19 cellular contexts compared by ENCODE assay signal in genomic region chr6:120260713-120261112, GRCh38.
DNase-seq lines count a peak whose midpoint lies in the region; ATAC-seq and TF ChIP-seq lines count a peak whose summit lies in the region.
"Had no signal": no experiment of that assay in that cellular context is flagged by ENCODE, and none has a peak within 500 bp of the region (broad histone marks: within the 10 kb centered on the region; RNA-seq: fewer than 3 reads in every experiment).

No MANE protein-coding gene starts in this region.

- H3K9ac ChIP-seq in SK-N-MC (ENCODE audit: insufficient read length) = no peak overlapping the region
- H3K9ac ChIP-seq: BLaER1 had no signal

- H3K27me3 Mint-ChIP-seq in type B pancreatic cell = no peaks in the 10 kb centered on the region
- H3K27me3 Mint-ChIP-seq: CD4-positive, alpha-beta memory T cell; CD4-positive, CD25-positive, alpha-beta regulatory T cell had no signal

- intact Hi-C loops in Right ventricle myocardium inferior (cut with DNase I) (no loop called here), heart left ventricle (cut with DNase I) (no loop called here), left ventricle myocardium superior (cut with micrococcal nuclease) (no loop called here), left cardiac atrium (cut with DNase I) (no loop called here), esophagus muscularis mucosa (cut with DNase I) (no loop called here)

- no peak overlapping the region for H3K27ac Mint-ChIP-seq in type B pancreatic cell
- H3K27ac Mint-ChIP-seq: CD14-positive monocyte; CD4-positive, alpha-beta memory T cell; CD4-positive, CD25-positive, alpha-beta regulatory T cell; CD8-positive, alpha-beta memory T cell had no signal

- no peak overlapping the region for H3K4me3 ChIP-seq in heart left ventricle
- no peak overlapping the region for H3K4me3 ChIP-seq in SK-N-MC
- no peak overlapping the region for H3K4me3 ChIP-seq in esophagus muscularis mucosa
- H3K4me3 ChIP-seq: A549, BLaER1 had no signal

- H3K9me3 Mint-ChIP-seq in type B pancreatic cell = no peaks in the 10 kb centered on the region

- no peak overlapping the region for H3K4me3 Mint-ChIP-seq in type B pancreatic cell
- H3K4me3 Mint-ChIP-seq: CD14-positive monocyte; CD4-positive, alpha-beta memory T cell; CD4-positive, CD25-positive, alpha-beta regulatory T cell; CD8-positive, alpha-beta memory T cell had no signal

- TF ChIP-seq EP300 in esophagus muscularis mucosa (IDR thresholded peaks at IDR 0.05) = no peak

- H3K27me3 ChIP-seq in heart left ventricle (no peaks in the 10 kb centered on the region), esophagus muscularis mucosa (no peaks in the 10 kb centered on the region)
- H3K27me3 ChIP-seq: BE2C, BLaER1 had no signal

- no peaks in the 10 kb centered on the region for H3K4me1 Mint-ChIP-seq in type B pancreatic cell (ENCODE audit: unreplicated experiment)
- H3K4me1 Mint-ChIP-seq: CD14-positive monocyte; CD4-positive, alpha-beta memory T cell; CD4-positive, CD25-positive, alpha-beta regulatory T cell; CD8-positive, alpha-beta memory T cell had no signal

- peak; percentile 52 for ATAC-seq in Right ventricle myocardium inferior
- no peak for ATAC-seq in heart left ventricle
- ATAC-seq in left ventricle myocardium superior = peak; percentile 57
- no peak for ATAC-seq in left cardiac atrium
- ATAC-seq: A549 had no signal

- no peak for DNase-seq in Right ventricle myocardium inferior (ENCODE audit: missing footprints)
- DNase-seq in heart left ventricle = no peak
- DNase-seq in left ventricle myocardium superior = no peak
- no peak for DNase-seq in left cardiac atrium
- DNase-seq in SK-N-MC (ENCODE audit: low read depth, low spot score) = no peak
- DNase-seq in esophagus muscularis mucosa (ENCODE audit: extremely low spot score) = no peak
- no peak for DNase-seq in type B pancreatic cell (ENCODE audit: extremely low spot score, unreplicated experiment)
- DNase-seq: BE2C; C1 segment of cervical spinal cord; CD4-positive, alpha-beta memory T cell; CD4-positive, CD25-positive, alpha-beta regulatory T cell; CD8-positive, alpha-beta memory T cell; COR-L47; DMS79 treated with DMSO at 0.1 percent for 48 hours; GF-D8 had no signal

- no peaks in the 10 kb centered on the region for H3K36me3 Mint-ChIP-seq in type B pancreatic cell
- H3K36me3 Mint-ChIP-seq: CD14-positive monocyte; CD4-positive, alpha-beta memory T cell; CD4-positive, CD25-positive, alpha-beta regulatory T cell; CD8-positive, alpha-beta memory T cell had no signal

- TF ChIP-seq POLR2A in heart left ventricle (IDR thresholded peaks at IDR 0.05) = no peak
- no peak for TF ChIP-seq POLR2A in esophagus muscularis mucosa (IDR thresholded peaks at IDR 0.05; ENCODE audit: low read depth)

- no peaks in the 10 kb centered on the region for H3K9me3 ChIP-seq in heart left ventricle
- H3K9me3 ChIP-seq in SK-N-MC (ENCODE audit: low read depth, low read length) = no peaks in the 10 kb centered on the region
- H3K9me3 ChIP-seq in esophagus muscularis mucosa = no peaks in the 10 kb centered on the region
- H3K9me3 ChIP-seq: A549, BE2C, BLaER1 had no signal

- H3K36me3 ChIP-seq in heart left ventricle (no peaks in the 10 kb centered on the region), SK-N-MC (ENCODE audit: insufficient read depth, low read length) (no peaks in the 10 kb centered on the region), esophagus muscularis mucosa (no peaks in the 10 kb centered on the region)
- H3K36me3 ChIP-seq: BE2C, BLaER1 had no signal

- TF ChIP-seq CTCF in heart left ventricle (IDR thresholded peaks at IDR 0.05) (no peak), esophagus muscularis mucosa (IDR thresholded peaks at IDR 0.05) (no peak), type B pancreatic cell (conservative IDR thresholded peaks at IDR 0.05) (no peak)

- WGBS in heart left ventricle, 4 donors = 43 to 49% (median 47%) methylated on average over 1 of the region's 1 CpG
- 26% methylated on average over 1 of the region's 1 CpG for WGBS in esophagus muscularis mucosa

- no peak overlapping the region for H3K27ac ChIP-seq in heart left ventricle
- H3K27ac ChIP-seq in SK-N-MC = peak overlapping the region; percentile 68
- no peak overlapping the region for H3K27ac ChIP-seq in esophagus muscularis mucosa (replicated peaks in 1 of 4)
- H3K27ac ChIP-seq: 22Rv1, A549, BLaER1 had no signal

- H3K4me1 ChIP-seq in heart left ventricle = no peaks in the 10 kb centered on the region
- peaks cover 0 to 7% (median 3%) of the 10 kb centered on the region in 4 donors for H3K4me1 ChIP-seq in esophagus muscularis mucosa
- H3K4me1 ChIP-seq: A549, BLaER1 had no signal

Comparison
In these comparisons a context has a peak if more than half of its experiments do, and no peak if none do; other contexts are left out.
1. ATAC-seq: peak in Right ventricle myocardium inferior (single experiment) and left ventricle myocardium superior (single experiment); none in heart left ventricle (0 of 4) and left cardiac atrium (0 of 2).